Comparison of ENCODE assay signal across 8 cellular contexts in the genomic region with DNA sequence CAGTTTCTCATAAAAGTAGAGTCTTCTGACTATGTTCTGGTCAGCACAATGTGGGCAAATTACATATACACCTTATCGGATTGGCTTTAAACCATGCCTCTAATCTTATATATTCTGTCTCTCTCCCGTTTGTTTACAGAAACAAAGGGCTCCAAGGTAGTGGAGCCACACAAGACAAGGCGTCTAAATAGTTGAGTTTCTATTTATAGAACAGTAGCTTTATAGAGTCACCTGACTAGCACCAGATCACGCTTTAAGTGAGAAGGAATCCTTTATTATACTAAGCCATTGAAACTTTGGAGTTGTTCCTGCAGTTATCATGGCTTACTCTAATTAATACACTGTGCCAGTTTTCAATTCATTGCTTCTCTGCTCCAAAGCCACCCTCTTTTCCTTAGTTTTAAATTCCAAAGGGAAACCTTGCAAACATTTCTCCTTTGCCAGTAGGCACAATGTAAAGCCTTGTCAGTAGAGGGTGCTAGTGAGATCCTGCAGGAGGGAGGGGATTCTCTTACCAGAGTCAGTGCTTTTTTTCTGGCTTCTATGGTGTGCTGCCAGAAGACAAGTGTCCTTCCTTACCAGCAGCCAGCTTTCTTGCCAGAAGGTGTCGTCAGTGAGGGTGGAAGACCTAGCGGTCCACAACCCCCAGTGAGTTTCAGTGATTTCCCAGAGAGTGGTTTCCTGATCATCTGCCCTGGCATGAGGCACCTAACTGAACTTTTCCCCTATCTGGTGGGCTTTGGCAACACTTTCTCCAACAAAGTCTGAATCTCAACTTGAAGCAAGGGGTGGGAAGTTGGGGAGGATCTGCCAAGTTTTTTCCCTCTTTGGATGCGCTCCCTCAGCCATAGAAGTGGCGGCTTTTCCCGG.
A peak's percentile ranks its signal among the peaks of the same experiment; 100 is the strongest.
DNase-seq lines count a peak whose midpoint lies in the region; ATAC-seq lines count a peak whose summit lies in the region.

No MANE protein-coding gene starts in this region.

- no peak overlapping the region for H2BK120ac ChIP-seq in neuronal stem cell (ENCODE audit: low read depth, low read length)

- DNase-seq in stimulated activated CD4-positive, alpha-beta T cell treated with anti-CD3 and anti-CD28 coated beads, Interleukin-12 subunit alpha, Interleukin-12 subunit beta, amount 100 ng/mL, for 48 hours (ENCODE audit: low read depth in 2 of 3, low spot score in 1 of 3): peak; percentile 0 to 33 (median 3)
- no peak for DNase-seq in stimulated activated CD4-positive, alpha-beta T cell treated with anti-CD3 and anti-CD28 coated beads, Interleukin-4, amount 100 ng/mL, for 4 hours
- peak; percentile 78 for DNase-seq in HT1080 (ENCODE audit: low read depth)
- DNase-seq in SK-N-MC (ENCODE audit: low read depth, low spot score): peak; percentile 50
- peak; percentile 80 for DNase-seq in dermis blood vessel endothelial cell
- peak; percentile 32 for DNase-seq in neuronal stem cell (ENCODE audit: low spot score)
- DNase-seq in DMS79 (lab: John Stamatoyannopoulos, UW): no peak

- H3K27me3 ChIP-seq in neuronal stem cell (ENCODE audit: control insufficient read depth in 3 of 3, insufficient read depth in 3 of 3, low read depth in 1 of 3, low read length in 3 of 3): no peaks in the 10 kb centered on the region

- H3K14ac ChIP-seq in neuronal stem cell (ENCODE audit: low read length): no peak overlapping the region

- H3K9ac ChIP-seq in SK-N-MC (ENCODE audit: insufficient read length) (no peak overlapping the region), neuronal stem cell (ENCODE audit: low read depth, low read length, poor library complexity) (no peak overlapping the region)

- no peak overlapping the region for H2AK5ac ChIP-seq in neuronal stem cell (ENCODE audit: low read depth, low read length)

- H3K4me3 ChIP-seq in SK-N-MC (no peak overlapping the region), neuronal stem cell (ENCODE audit: low read length in 2 of 2) (no peak overlapping the region)

- no peak overlapping the region for H2BK15ac ChIP-seq in neuronal stem cell (ENCODE audit: low read length)

- H3K9me3 ChIP-seq in SK-N-MC (ENCODE audit: low read depth, low read length): no peaks in the 10 kb centered on the region
- no peaks in the 10 kb centered on the region for H3K9me3 ChIP-seq in neuronal stem cell (replicated peaks in 1 of 2; ENCODE audit: control insufficient read depth in 2 of 2, insufficient read depth in 1 of 2, low read depth in 1 of 2, low read length in 2 of 2)

- H4K8ac ChIP-seq in neuronal stem cell (ENCODE audit: low read depth, low read length): no peak overlapping the region

- H3K27ac ChIP-seq in SK-N-MC (no peak overlapping the region), neuronal stem cell (replicated peaks; ENCODE audit: low read length) (no peak overlapping the region)

- no peak overlapping the region for H3K23ac ChIP-seq in neuronal stem cell (ENCODE audit: low read depth, low read length, poor library complexity)

- peak; percentile 91 for ATAC-seq in GM21576 (IDR thresholded peaks at IDR 0.05; ENCODE audit: unreplicated experiment)

- H3K18ac ChIP-seq in neuronal stem cell (ENCODE audit: low read length): no peak overlapping the region

- H3K79me1 ChIP-seq in neuronal stem cell (ENCODE audit: low read depth, low read length): no peaks in the 10 kb centered on the region

- peaks cover 0 to 3% of the 10 kb centered on the region in 2 donors for H3K4me1 ChIP-seq in neuronal stem cell (ENCODE audit: control insufficient read depth in 2 of 2, insufficient read depth in 1 of 2, low read depth in 1 of 2, low read length in 2 of 2)

- no peak overlapping the region for H2AFZ ChIP-seq in neuronal stem cell (ENCODE audit: low read length)

- H2BK5ac ChIP-seq in neuronal stem cell (ENCODE audit: low read length): no peak overlapping the region

- no peak overlapping the region for H4K91ac ChIP-seq in neuronal stem cell (ENCODE audit: low read depth, low read length, poor library complexity)

- H3K4ac ChIP-seq in neuronal stem cell (ENCODE audit: low read length): no peak overlapping the region

- no peak overlapping the region for H2BK12ac ChIP-seq in neuronal stem cell (ENCODE audit: low read length)

- no CpG with 5 or more reads among the region's 9 CpGs for WGBS in neuronal stem cell (ENCODE audit: extremely low coverage in 2 of 2, insufficient read length in 2 of 2, insufficient replicate concordance in 1 of 2), 2 donors

- H3K4me2 ChIP-seq in neuronal stem cell (ENCODE audit: insufficient read depth, low read length, poor library complexity, severe bottlenecking): no peak overlapping the region

- H3K36me3 ChIP-seq in SK-N-MC (ENCODE audit: insufficient read depth, low read length) (no peaks in the 10 kb centered on the region), neuronal stem cell (replicated peaks in 1 of 2; ENCODE audit: control insufficient read depth in 2 of 2, insufficient read depth in 2 of 2, low read length in 2 of 2) (no peaks in the 10 kb centered on the region)

Comparison
In these comparisons a context has a peak if more than half of its experiments do, and no peak if none do; other contexts are left out.
1. DNase-seq: peak in stimulated activated CD4-positive, alpha-beta T cell treated with anti-CD3 and anti-CD28 coated beads, Interleukin-12 subunit alpha, Interleukin-12 subunit beta, amount 100 ng/mL, for 48 hours (3 of 3), HT1080 (single experiment), SK-N-MC (single experiment), dermis blood vessel endothelial cell (single experiment) and neuronal stem cell (single experiment); none in stimulated activated CD4-positive, alpha-beta T cell treated with anti-CD3 and anti-CD28 coated beads, Interleukin-4, amount 100 ng/mL, for 4 hours (0 of 2) and DMS79 (single experiment).